In genomic region chr20:48752963-48753362, GRCh38 we compare ENCODE assay signal across 19 cellular contexts.
DNase-seq lines count a peak whose midpoint lies in the region; ATAC-seq lines count a peak whose summit lies in the region.
"Had no signal": no experiment of that assay in that cellular context is flagged by ENCODE, and none has a peak within 500 bp of the region (broad histone marks: within the 10 kb centered on the region; RNA-seq: fewer than 3 reads in every experiment).

No MANE protein-coding gene starts in this region.

- no peak overlapping the region for H3K27ac ChIP-seq in CD4-positive, CD25-positive, alpha-beta regulatory T cell (ENCODE audit: insufficient read depth, low read length, poor library complexity, severe bottlenecking)
- H3K27ac ChIP-seq in CD8-positive, alpha-beta memory T cell (ENCODE audit: low read depth, low read length): no peak overlapping the region

- CTCF ChIA-PET in CD8-positive, alpha-beta memory T cell (lab: Charles Lee): interaction anchor here (1.0 to 1.3 kb wide), 3 partner anchors 9 to 28 kb away, joined by 3 to 4 read pairs (median 3); no protein-coding TSS in a partner anchor

- peaks cover 42% of the 10 kb centered on the region for H3K36me3 Mint-ChIP-seq in CD4-positive, CD25-positive, alpha-beta regulatory T cell
- peaks cover 18 to 62% (median 23%) of the 10 kb centered on the region in 3 donors for H3K36me3 Mint-ChIP-seq in CD8-positive, alpha-beta memory T cell
- peaks cover 80% of the 10 kb centered on the region for H3K36me3 Mint-ChIP-seq in activated naive CD8-positive, alpha-beta T cell treated with anti-CD3 and anti-CD28 coated beads for 36 hours
- H3K36me3 Mint-ChIP-seq in naive thymus-derived CD8-positive, alpha-beta T cell: peaks cover 8 to 27% (median 19%) of the 10 kb centered on the region in 3 donors

- peaks cover 22 to 98% (median 73%) of the 10 kb centered on the region in 4 donors for H3K4me1 Mint-ChIP-seq in CD4-positive, CD25-positive, alpha-beta regulatory T cell
- peaks cover 94 to 100% (median 95%) of the 10 kb centered on the region in 3 donors for H3K4me1 Mint-ChIP-seq in CD8-positive, alpha-beta memory T cell
- H3K4me1 Mint-ChIP-seq in activated naive CD8-positive, alpha-beta T cell treated with anti-CD3 and anti-CD28 coated beads for 36 hours: peaks cover 69% of the 10 kb centered on the region
- peaks cover 50 to 99% (median 90%) of the 10 kb centered on the region in 4 donors for H3K4me1 Mint-ChIP-seq in naive thymus-derived CD8-positive, alpha-beta T cell

- peaks cover 4 to 9% of the 10 kb centered on the region in 2 experiments for H3K9me3 ChIP-seq in CD4-positive, CD25-positive, alpha-beta regulatory T cell (ENCODE audit: control insufficient read depth in 2 of 2, low read length in 2 of 2)
- H3K9me3 ChIP-seq in CD8-positive, alpha-beta memory T cell (ENCODE audit: low read length): no peaks in the 10 kb centered on the region

- no peak for DNase-seq in CD4-positive, CD25-positive, alpha-beta regulatory T cell
- DNase-seq in CD8-positive, alpha-beta memory T cell: no peak
- no peak for DNase-seq in activated naive CD8-positive, alpha-beta T cell treated with anti-CD3 and anti-CD28 coated beads for 36 hours
- DNase-seq in naive thymus-derived CD8-positive, alpha-beta T cell: no peak
- no peak for DNase-seq in NCI-H1417 treated with DMSO at 0.1 percent for 48 hours (lab: John Stamatoyannopoulos, UW)
- DNase-seq in DMS 273 treated with DMSO at 0.1 percent for 48 hours (lab: John Stamatoyannopoulos, UW): no peak
- DNase-seq: activated CD4-positive, alpha-beta T cell treated with anti-CD3 and anti-CD28 coated beads for 1 hour; activated T-cell treated with anti-CD3 and anti-CD28 coated beads, Interleukin-2, amount 50 U/mL, for 4 hours; amygdala; central memory CD4-positive, alpha-beta T cell; heart left ventricle; left ventricle myocardium superior; NCI-H1105; NCI-H774; PC-3; stimulated activated CD4-positive, alpha-beta T cell treated with anti-CD3 and anti-CD28 coated beads, Interleukin-4, amount 100 ng/mL, for 1 hour; substantia nigra; T-helper 9 cell had no signal

- H3K36me3 ChIP-seq in CD4-positive, CD25-positive, alpha-beta regulatory T cell (ENCODE audit: control insufficient read depth, insufficient read depth, low read length): peaks cover 37% of the 10 kb centered on the region
- peaks cover 4% of the 10 kb centered on the region for H3K36me3 ChIP-seq in CD8-positive, alpha-beta memory T cell (ENCODE audit: insufficient read depth, low read length)

- no peak for ATAC-seq in CD4-positive, CD25-positive, alpha-beta regulatory T cell (ENCODE audit: low read depth in 2 of 2)
- no peak for ATAC-seq in naive thymus-derived CD8-positive, alpha-beta T cell
- ATAC-seq in GM18868 (IDR thresholded peaks at IDR 0.05; ENCODE audit: unreplicated experiment): no peak
- ATAC-seq: activated T-cell treated with anti-CD3 and anti-CD28 coated beads, Interleukin-2, amount 50 U/mL, for 4 hours; heart left ventricle; left ventricle myocardium superior; PC-3 had no signal

- H3K27ac Mint-ChIP-seq in CD4-positive, CD25-positive, alpha-beta regulatory T cell: peak overlapping the region; percentile 78 to 99 (median 80)
- H3K27ac Mint-ChIP-seq in CD8-positive, alpha-beta memory T cell: peak overlapping the region; percentile 73 to 96 (median 90)
- H3K27ac Mint-ChIP-seq in activated naive CD8-positive, alpha-beta T cell treated with anti-CD3 and anti-CD28 coated beads for 36 hours: peak overlapping the region; percentile 30
- peak overlapping the region; percentile 76 to 96 (median 92) for H3K27ac Mint-ChIP-seq in naive thymus-derived CD8-positive, alpha-beta T cell

- no peaks in the 10 kb centered on the region for H3K27me3 ChIP-seq in CD4-positive, CD25-positive, alpha-beta regulatory T cell (ENCODE audit: control insufficient read depth, insufficient read depth, low read length)
- no peaks in the 10 kb centered on the region for H3K27me3 ChIP-seq in CD8-positive, alpha-beta memory T cell (ENCODE audit: insufficient read depth, low read length, poor library complexity, severe bottlenecking)
- H3K27me3 ChIP-seq: heart left ventricle had no signal

- peaks cover 67% of the 10 kb centered on the region for H3K4me1 ChIP-seq in CD4-positive, CD25-positive, alpha-beta regulatory T cell (ENCODE audit: control insufficient read depth, insufficient read depth, low read length, poor library complexity, severe bottlenecking)
- H3K4me1 ChIP-seq in CD8-positive, alpha-beta memory T cell (ENCODE audit: insufficient read depth, low read length): peaks cover 74% of the 10 kb centered on the region

- POLR2A ChIA-PET in CD8-positive, alpha-beta memory T cell (lab: Charles Lee): no interaction called here
- POLR2A ChIA-PET in naive thymus-derived CD8-positive, alpha-beta T cell (lab: Charles Lee): interaction anchor here (0.6 to 3.6 kb wide), 6 partner anchors 8 to 121 kb away, joined by 3 to 31 read pairs (median 5); no protein-coding TSS in a partner anchor

- H3K4me3 ChIP-seq in CD4-positive, CD25-positive, alpha-beta regulatory T cell (ENCODE audit: low read depth, low read length): peak overlapping the region; percentile 23
- H3K4me3 ChIP-seq in CD8-positive, alpha-beta memory T cell (ENCODE audit: low read length): no peak overlapping the region
- H3K4me3 ChIP-seq: heart left ventricle had no signal

- H3K9me3 Mint-ChIP-seq in CD4-positive, CD25-positive, alpha-beta regulatory T cell: peaks cover 0 to 8% (median 0%) of the 10 kb centered on the region in 7 donors
- peaks cover 0 to 4% (median 0%) of the 10 kb centered on the region in 5 donors for H3K9me3 Mint-ChIP-seq in CD8-positive, alpha-beta memory T cell
- peaks cover 19% of the 10 kb centered on the region for H3K9me3 Mint-ChIP-seq in activated naive CD8-positive, alpha-beta T cell treated with anti-CD3 and anti-CD28 coated beads for 36 hours
- peaks cover 0 to 8% (median 4%) of the 10 kb centered on the region in 9 donors for H3K9me3 Mint-ChIP-seq in naive thymus-derived CD8-positive, alpha-beta T cell

- H3K4me3 Mint-ChIP-seq in CD4-positive, CD25-positive, alpha-beta regulatory T cell: peak overlapping the region; percentile 9 to 76 (median 62)
- peak overlapping the region in 6 of 7 donors; percentile 15 to 88 (median 68) for H3K4me3 Mint-ChIP-seq in CD8-positive, alpha-beta memory T cell
- no peak overlapping the region for H3K4me3 Mint-ChIP-seq in activated naive CD8-positive, alpha-beta T cell treated with anti-CD3 and anti-CD28 coated beads for 36 hours
- H3K4me3 Mint-ChIP-seq in naive thymus-derived CD8-positive, alpha-beta T cell: peak overlapping the region in 8 of 10 donors; percentile 4 to 79 (median 67)
- H3K4me3 Mint-ChIP-seq: activated T-cell treated with anti-CD3 and anti-CD28 coated beads, Interleukin-2, amount 50 U/mL, for 4 hours had no signal

- peaks cover 6% of the 10 kb centered on the region for H3K27me3 Mint-ChIP-seq in CD4-positive, CD25-positive, alpha-beta regulatory T cell
- peaks cover 0 to 2% of the 10 kb centered on the region in 2 donors for H3K27me3 Mint-ChIP-seq in CD8-positive, alpha-beta memory T cell
- H3K27me3 Mint-ChIP-seq in activated naive CD8-positive, alpha-beta T cell treated with anti-CD3 and anti-CD28 coated beads for 36 hours: no peaks in the 10 kb centered on the region
- no peaks in the 10 kb centered on the region for H3K27me3 Mint-ChIP-seq in naive thymus-derived CD8-positive, alpha-beta T cell

Comparison
In these comparisons a context has a peak if more than half of its experiments do, and no peak if none do; other contexts are left out.
1. H3K27ac Mint-ChIP-seq: peak in every context shown above with its lines; median percentile 92 in naive thymus-derived CD8-positive, alpha-beta T cell; 90 in CD8-positive, alpha-beta memory T cell; 80 in CD4-positive, CD25-positive, alpha-beta regulatory T cell; 30 in activated naive CD8-positive, alpha-beta T cell treated with anti-CD3 and anti-CD28 coated beads for 36 hours.